10 cellular contexts compared by ENCODE assay signal in the genomic region with DNA sequence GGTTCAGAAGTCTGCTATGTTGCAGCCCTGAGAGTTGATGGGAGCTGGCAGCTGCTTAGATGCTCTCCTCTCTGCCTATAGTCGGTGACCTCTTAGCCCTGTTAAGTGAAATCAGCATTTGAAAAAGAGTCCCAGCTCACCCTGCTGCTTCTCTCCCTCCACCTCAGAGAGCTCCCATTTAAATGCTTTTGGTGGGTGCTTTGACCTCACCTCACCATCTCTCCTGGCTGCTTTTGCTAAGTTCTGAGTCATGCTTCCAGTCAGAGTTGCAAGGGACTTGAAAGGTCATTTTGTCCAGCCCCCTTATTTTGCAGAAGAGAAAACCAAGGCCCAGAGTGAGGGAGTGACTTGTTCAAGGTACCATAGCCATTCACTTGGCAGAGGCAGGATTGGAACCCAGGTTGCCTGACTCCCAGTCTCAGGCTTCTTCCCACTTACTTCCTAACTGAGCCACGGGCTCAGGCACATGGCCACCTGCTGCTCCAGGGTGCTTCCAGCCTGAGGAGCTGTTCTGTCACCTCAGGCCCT. TPM values are rescaled to one million over a fixed set of nuclear protein-coding genes. Genes with fewer than 3 reads are reported as not detected.
DNase-seq lines count a peak whose midpoint lies in the region; ATAC-seq, FAIRE-seq and TF ChIP-seq lines count a peak whose summit lies in the region.
"Had no signal": no experiment of that assay in that cellular context is flagged by ENCODE, and none has a peak within 500 bp of the region (broad histone marks: within the 10 kb centered on the region; RNA-seq: fewer than 3 reads in every experiment).

No MANE protein-coding gene starts in this region.

- H2BK15ac ChIP-seq in H9 (ENCODE audit: low read depth, low read length), result no peak overlapping the region

- peaks cover 63 to 67% of the 10 kb centered on the region in 2 experiments for H3K4me1 Mint-ChIP-seq in H9

- H2BK12ac ChIP-seq in H9 (ENCODE audit: insufficient read length, low read depth, low read length), result no peak overlapping the region

- no peak overlapping the region for H4K8ac ChIP-seq in H9 (replicated peaks; ENCODE audit: insufficient read length, low read depth, low read length)

- no peak for DNase-seq in A549 (ENCODE audit: low read depth in 1 of 2, low spot score in 1 of 2)
- DNase-seq in H9, result peak; percentile 85
- peak; percentile 50 for DNase-seq in astrocyte of the spinal cord (ENCODE audit: low read depth, low spot score)
- peak; percentile 58 for DNase-seq in kidney tubule cell (ENCODE audit: low spot score)
- DNase-seq in stimulated activated naive CD4-positive, alpha-beta T cell treated with Interleukin-2 at 50 U/mL for 16 hours (lab: John Stamatoyannopoulos, UW), result no peak
- DNase-seq in stimulated activated CD4-positive, alpha-beta T cell treated with anti-CD3 and anti-CD28 coated beads, Interleukin-12 subunit alpha, Interleukin-12 subunit beta, amount 100 ng/mL, for 4 hours, result no peak
- DNase-seq in HTR-8/SVneo (ENCODE audit: insufficient read length, low spot score), result no peak
- DNase-seq in prostate gland (ENCODE audit: low spot score), result no peak
- DNase-seq: central memory CD4-positive, alpha-beta T cell; upper lobe of right lung had no signal

- H2BK120ac ChIP-seq in H9 (ENCODE audit: low read depth, low read length, poor library complexity, severe bottlenecking), result no peak overlapping the region

- H3K27me3 ChIP-seq in H9 (ENCODE audit: insufficient read depth, low read length), result peaks cover 21% of the 10 kb centered on the region
- H3K27me3 ChIP-seq in prostate gland (replicated peaks; ENCODE audit: insufficient read depth), result no peaks in the 10 kb centered on the region
- H3K27me3 ChIP-seq: upper lobe of right lung had no signal

- H4K91ac ChIP-seq in H9 (ENCODE audit: insufficient read length, low read depth, low read length), result no peak overlapping the region

- TF ChIP-seq CTCF in A549 (IDR thresholded peaks at IDR 0.05), result no peak
- no peak for TF ChIP-seq CTCF in H9 (conservative IDR thresholded peaks at IDR 0.05)
- TF ChIP-seq CTCF in astrocyte of the spinal cord (IDR thresholded peaks at IDR 0.05; ENCODE audit: low read depth, low read length), result no peak
- no peak for TF ChIP-seq CTCF in prostate gland (IDR thresholded peaks at IDR 0.05)

- in situ Hi-C loops in astrocyte of the spinal cord (cut with HindIII; ENCODE audit: low sequenced_read_pairs), result no loop called here

- no peak overlapping the region for H3T11ph ChIP-seq in H9 (ENCODE audit: low read length)

- no peak overlapping the region for H3K23ac ChIP-seq in H9 (ENCODE audit: insufficient read length, low read depth, low read length)

- CTCF ChIA-PET in A549 (lab: Yijun Ruan, JAX), result interaction anchor here (0.6 to 2.6 kb wide), 11 partner anchors 11 to 143 kb away, joined by 3 to 14 read pairs (median 4); no protein-coding TSS in a partner anchor

- H2AFZ ChIP-seq in H9 (ENCODE audit: low read length), result no peak overlapping the region

- peak overlapping the region; percentile 38 to 92 for H3K4me3 Mint-ChIP-seq in H9

- H3K4me3 ChIP-seq in A549 (no peak overlapping the region), astrocyte of the spinal cord (ENCODE audit: low read depth, low read length) (no peak overlapping the region), prostate gland (no peak overlapping the region)
- H3K4me3 ChIP-seq: upper lobe of right lung had no signal

- H3K9me3 ChIP-seq in A549, result no peaks in the 10 kb centered on the region
- H3K9me3 ChIP-seq in H9 (ENCODE audit: control insufficient read depth, low read depth, low read length), result no peaks in the 10 kb centered on the region
- H3K9me3 ChIP-seq in prostate gland, result no peaks in the 10 kb centered on the region
- H3K9me3 ChIP-seq: upper lobe of right lung had no signal

- H4K5ac ChIP-seq in H9 (ENCODE audit: insufficient read length, low read depth, low read length), result no peak overlapping the region

- no peak overlapping the region for H2BK5ac ChIP-seq in H9 (ENCODE audit: insufficient read length, low read length)

- H3K4me2 ChIP-seq in A549 (peak overlapping the region; percentile 97), H9 (ENCODE audit: insufficient read depth, insufficient read length, low read length) (peak overlapping the region; percentile 37)

- peaks cover 15% of the 10 kb centered on the region for H3K23me2 ChIP-seq in H9 (ENCODE audit: insufficient read length, low read depth, low read length, poor library complexity, severe bottlenecking)

- no peak for TF ChIP-seq EP300 in A549 (IDR thresholded peaks at IDR 0.05)

- H3K79me1 ChIP-seq in H9 (ENCODE audit: insufficient read depth, low read depth, low read length, poor library complexity, severe bottlenecking), result peaks cover 9% of the 10 kb centered on the region

- peaks cover 8% of the 10 kb centered on the region; the same call in 1 of the 2 replicates for H3K79me2 ChIP-seq in H9 (ENCODE audit: insufficient read depth, low read length)

- H3K4me1 ChIP-seq in A549 (peaks cover 68% of the 10 kb centered on the region), H9 (ENCODE audit: insufficient read depth, low read length) (peaks cover 13% of the 10 kb centered on the region; the same call in 1 of the 2 replicates), prostate gland (replicated peaks) (no peaks in the 10 kb centered on the region)

- TF ChIP-seq RAD21 in A549 (conservative IDR thresholded peaks at IDR 0.05 in 1 of 2, IDR thresholded peaks at IDR 0.05 in 1 of 2), result no peak

- H3K14ac ChIP-seq in H9 (ENCODE audit: insufficient read depth, low read length), result no peak overlapping the region

- H3K9me3 Mint-ChIP-seq in H9, result peaks cover 0 to 2% of the 10 kb centered on the region in 2 experiments; a peak in 1 of 5 replicates

- no peak overlapping the region for H2BK20ac ChIP-seq in H9 (ENCODE audit: low read depth, low read length, poor library complexity, severe bottlenecking)

- no peak for FAIRE-seq in A549 (lab: Jason Lieb, UNC)
- FAIRE-seq in HTR-8/SVneo (lab: Jason Lieb, UNC), result no peak

- no peaks in the 10 kb centered on the region for H4K20me1 ChIP-seq in H9 (ENCODE audit: control insufficient read depth, insufficient read depth, insufficient read length)

- peaks cover 0 to 4% (median 3%) of the 10 kb centered on the region in 3 experiments; a peak in 2 of 7 replicates for H3K36me3 Mint-ChIP-seq in H9 (ENCODE audit: insufficient read depth in 1 of 3, low read depth in 3 of 3)

- H3K56ac ChIP-seq in H9 (ENCODE audit: insufficient read length, low read depth, low read length), result no peak overlapping the region

- 47% methylated on average over 2 of the region's 2 CpGs for WGBS in A549 (ENCODE audit: missing lambda C conversion rate)
- no CpG with 5 or more reads among the region's 2 CpGs for WGBS in H9 (ENCODE audit: extremely low coverage, insufficient read length, low lambda C conversion rate)
- 59% methylated on average over 2 of the region's 2 CpGs for WGBS in prostate gland

- H3K27me3 Mint-ChIP-seq in H9 (ENCODE audit: low read depth), result peaks cover 43% of the 10 kb centered on the region

- H2AK5ac ChIP-seq in H9 (ENCODE audit: insufficient read length, low read length), result no peak overlapping the region

- H3K9ac ChIP-seq in H9 (ENCODE audit: extremely low read depth, insufficient read length, low read length), result no peak overlapping the region

- no peak for TF ChIP-seq POLR2A in A549 (IDR thresholded peaks at IDR 0.05; ENCODE audit: low read length)
- no peak for TF ChIP-seq POLR2A in prostate gland (IDR thresholded peaks at IDR 0.05)

- H3K18ac ChIP-seq in H9 (ENCODE audit: insufficient read length, low read depth, low read length), result no peak overlapping the region

- intact Hi-C loops in prostate gland (cut with DNase I), result loop anchor here (5.0 kb wide), 1 partner anchor 34 kb away; no protein-coding TSS in a partner anchor

- peak overlapping the region in 2 of 3 experiments; percentile 13 to 37; a peak in 6 of 7 replicates for H3K27ac Mint-ChIP-seq in H9

- no peaks in the 10 kb centered on the region for H3K36me3 ChIP-seq in prostate gland
- H3K36me3 ChIP-seq: upper lobe of right lung had no signal

- H3K4ac ChIP-seq in H9 (ENCODE audit: low read depth, low read length), result no peak overlapping the region

- peak overlapping the region; percentile 7 to 67; a peak in 4 of 6 replicates for H3K27ac ChIP-seq in A549
- no peak overlapping the region for H3K27ac ChIP-seq in H9 (ENCODE audit: insufficient read length, low read depth, low read length)
- no peak overlapping the region for H3K27ac ChIP-seq in prostate gland
- H3K27ac ChIP-seq: upper lobe of right lung had no signal

- POLR2A ChIA-PET in A549 (lab: Yijun Ruan, JAX), result interaction anchor here (1.3 kb wide), 1 partner anchor 22 kb away, joined by 4 read pairs; no protein-coding TSS in a partner anchor

- ATAC-seq in A549, result no peak
- ATAC-seq: upper lobe of right lung had no signal

TF ChIP-seq in A549, 52 proteins besides CTCF, POLR2A, EP300 and RAD21:
- TF ChIP-seq NR3C1 (IDR thresholded peaks at IDR 0.05) (no peak), HEYL (CRISPR knock-in tag; IDR thresholded peaks at IDR 0.05) (no peak), CBX8 (IDR thresholded peaks at IDR 0.05) (no peak), NFE2L2 (conservative IDR thresholded peaks at IDR 0.05; ENCODE audit: low read length) (no peak), SREBF2 (IDR thresholded peaks at IDR 0.05) (no peak), RARB (CRISPR knock-in tag; IDR thresholded peaks at IDR 0.05) (no peak)

RNA-seq across cellular contexts. Expression of a gene that starts 3.3 kb away (rescaled TPM):
- polyA plus RNA-seq in A549 (2011; rRNA removed) (37.2 and 48.5 TPM in 2 replicates), A549 (2017; fragmentation: RNase III; extraction: RNeasy Plus Mini Kit Qiagen cat#74134 plus additional on column Dnase treatment) (36.5 to 43.8 TPM (median 43.0 TPM) in 3 replicates)
- 34.3 and 42.5 TPM in 2 replicates for polyA plus RNA-seq in A549 (2012; cell fraction: cytosol; rRNA removed)
- polyA plus RNA-seq in A549 (2012; cell fraction: nucleus; rRNA removed), result 62.0 and 66.6 TPM in 2 replicates
- 49.2 and 51.4 TPM in 2 replicates for polyA minus RNA-seq in A549 (2011; rRNA and poly(A)+ RNA removed)
- total RNA-seq in H9 (2021) (48.0 and 50.1 TPM in 2 replicates), prostate gland (10 to 100 TPM; 27.1 to 67.0 TPM)

RNA-seq across cellular contexts. Expression of a gene that starts 52.6 kb away (rescaled TPM):
- polyA plus RNA-seq in A549 (2011; rRNA removed) (7.3 and 9.3 TPM in 2 replicates), A549 (2017; fragmentation: RNase III; extraction: RNeasy Plus Mini Kit Qiagen cat#74134 plus additional on column Dnase treatment) (8.2 to 8.8 TPM (median 8.7 TPM) in 3 replicates)
- polyA plus RNA-seq in A549 (2012; cell fraction: cytosol; rRNA removed), result 1.8 and 2.1 TPM in 2 replicates
- 2.0 and 2.6 TPM in 2 replicates for polyA plus RNA-seq in A549 (2012; cell fraction: nucleus; rRNA removed)
- polyA minus RNA-seq in A549 (2011; rRNA and poly(A)+ RNA removed), result 8.5 and 10.5 TPM in 2 replicates
- total RNA-seq in H9 (2021) (4.0 and 4.7 TPM in 2 replicates), prostate gland (1 to 10 TPM; 2.6 to 9.7 TPM)

Comparison
In these comparisons a context has a peak if more than half of its experiments do, and no peak if none do; other contexts are left out.
1. DNase-seq: peak in H9 (single experiment), astrocyte of the spinal cord (single experiment) and kidney tubule cell (single experiment); none in A549 (0 of 2), stimulated activated naive CD4-positive, alpha-beta T cell treated with Interleukin-2 at 50 U/mL for 16 hours (single experiment), stimulated activated CD4-positive, alpha-beta T cell treated with anti-CD3 and anti-CD28 coated beads, Interleukin-12 subunit alpha, Interleukin-12 subunit beta, amount 100 ng/mL, for 4 hours (single experiment), HTR-8/SVneo (single experiment) and prostate gland (single experiment).
2. H3K27ac ChIP-seq: peak in A549 (2 of 2); none in H9 (single experiment) and prostate gland (0 of 2).